ENCODE assay signal across 1 cellular context in genomic region chr7:77931841-77932240, GRCh38.
TF ChIP-seq lines count a peak whose summit lies in the region.

No MANE protein-coding gene starts in this region.

TF ChIP-seq in K562, 482 proteins besides CTCF, POLR2A, EP300 and RAD21 (continued from another document):
- TF ChIP-seq ZBTB40 (IDR thresholded peaks at IDR 0.05), result no peak
- no peak for TF ChIP-seq ZBTB40 (CRISPR knock-in tag; IDR thresholded peaks at IDR 0.05)
- TF ChIP-seq U2AF2 (optimal IDR thresholded peaks at IDR 0.05; ENCODE audit: low read depth, low read length), result no peak
- TF ChIP-seq TSC22D4 (tag; IDR thresholded peaks at IDR 0.05), result no peak
- TF ChIP-seq NR4A1 (CRISPR knock-in tag; IDR thresholded peaks at IDR 0.05), result no peak
- TF ChIP-seq NR4A1 (tag; IDR thresholded peaks at IDR 0.05), result no peak
TF ChIP-seq in K562: peak in this region for 1.
